ENCODE assay signal across 9 cellular contexts in the genomic region with DNA sequence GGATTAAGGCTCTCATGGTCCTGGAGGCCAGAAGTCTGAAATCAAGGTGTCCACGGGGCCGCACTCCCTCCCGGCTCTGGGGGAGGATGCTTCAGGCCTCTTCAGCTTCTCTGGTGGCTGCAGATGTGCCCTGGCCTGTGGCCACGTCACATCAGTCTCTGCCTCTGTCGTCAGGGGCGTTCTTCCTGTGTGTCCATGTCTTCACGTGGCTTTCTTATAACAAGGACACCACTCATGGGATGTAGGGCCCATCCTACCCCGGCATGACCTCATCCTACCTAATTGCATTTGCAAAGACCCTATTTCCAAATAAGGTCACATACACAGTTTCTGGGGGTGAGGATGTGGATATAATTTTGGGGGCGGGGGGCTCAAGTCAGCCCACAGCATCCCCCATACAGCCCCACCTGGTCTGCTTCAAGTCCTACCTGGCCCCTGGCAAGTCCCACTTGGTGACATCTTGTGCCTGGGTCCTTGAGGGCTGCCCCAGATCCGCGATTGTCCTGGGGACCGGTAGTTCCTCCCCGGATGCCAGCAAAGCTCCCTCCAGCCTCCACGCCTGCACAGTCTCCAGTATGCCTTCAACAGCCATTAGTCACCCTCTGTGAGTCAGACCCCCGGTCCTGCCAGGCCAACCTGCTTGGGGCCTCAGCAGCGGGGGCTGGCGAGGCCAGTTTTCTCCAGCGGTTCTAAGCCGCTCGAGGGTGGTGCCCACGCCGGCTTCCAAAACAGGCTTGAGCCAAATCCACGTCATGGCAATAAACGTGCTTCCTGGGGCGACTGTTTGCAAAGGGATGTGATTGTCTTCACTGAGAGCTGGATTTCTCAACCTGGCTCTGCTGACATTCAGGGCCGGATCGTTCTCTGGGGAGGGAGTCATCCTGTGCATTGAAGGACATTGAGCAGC.
DNase-seq lines count a peak whose midpoint lies in the region; ATAC-seq and TF ChIP-seq lines count a peak whose summit lies in the region.
"Had no signal": no experiment of that assay in that cellular context is flagged by ENCODE, and none has a peak within 500 bp of the region (broad histone marks: within the 10 kb centered on the region; RNA-seq: fewer than 3 reads in every experiment).

No MANE protein-coding gene starts in this region.

- DNase-seq in NB4 (ENCODE audit: low read depth) (peak; percentile 95), brain pericyte (ENCODE audit: low read depth, low spot score) (peak; percentile 80), kidney tubule cell (ENCODE audit: low spot score) (peak; percentile 93), SKM-1 (lab: John Stamatoyannopoulos, UW; ENCODE audit: unreplicated experiment) (no peak)
- DNase-seq in stimulated activated CD8-positive, alpha-beta memory T cell treated with anti-CD3 and anti-CD28 coated beads, Interleukin-4, amount 100 ng/mL, for 48 hours, result peak; percentile 27

- peak overlapping the region; percentile 41 for H3K27ac ChIP-seq in DOHH2 (ENCODE audit: low read depth, low read length)
- H3K27ac ChIP-seq: SK-N-MC had no signal

- peaks cover 80% of the 10 kb centered on the region for H3K4me1 ChIP-seq in DOHH2 (ENCODE audit: control insufficient read depth, low read length)

- peak overlapping the region; percentile 55 for H3K4me2 ChIP-seq in DOHH2 (ENCODE audit: low read length)

- H3K4me3 ChIP-seq in DOHH2 (ENCODE audit: low read length) (peak overlapping the region; percentile 29), NB4 (ENCODE audit: low read depth, low read length) (no peak overlapping the region)
- H3K4me3 ChIP-seq: SK-N-MC had no signal

- H3K27me3 ChIP-seq in DOHH2 (ENCODE audit: control insufficient read depth, low read length), result no peaks in the 10 kb centered on the region

- peaks cover 72% of the 10 kb centered on the region for H3K36me3 ChIP-seq in DOHH2 (ENCODE audit: control insufficient read depth, low read length)

- no peaks in the 10 kb centered on the region for H3K9me2 ChIP-seq in DOHH2 (replicated peaks; ENCODE audit: control insufficient read depth, low read length)

- TF ChIP-seq CTCF in DOHH2 (IDR thresholded peaks at IDR 0.05; ENCODE audit: low read depth, low read length, poor library complexity, severe bottlenecking), result peak; percentile 11
- TF ChIP-seq CTCF in NB4 (IDR thresholded peaks at IDR 0.05; ENCODE audit: low read depth, low read length), result no peak

- no peaks in the 10 kb centered on the region for H3K9me3 ChIP-seq in DOHH2 (ENCODE audit: control insufficient read depth, insufficient read depth, low read length)

- TF ChIP-seq POLR2A in NB4 (IDR thresholded peaks at IDR 0.05; ENCODE audit: extremely low read depth, insufficient read length), result no peak

- no peaks in the 10 kb centered on the region; the same call in 1 of the 2 replicates for H3F3A ChIP-seq in DOHH2 (ENCODE audit: control insufficient read depth, insufficient read depth)

- peaks cover 3% of the 10 kb centered on the region; the same call in 1 of the 2 replicates for H4K20me1 ChIP-seq in DOHH2 (ENCODE audit: control insufficient read depth, insufficient read depth, low read depth, low read length)

- ATAC-seq in HG03520 (IDR thresholded peaks at IDR 0.05; ENCODE audit: unreplicated experiment) (no peak), GM21723 (IDR thresholded peaks at IDR 0.05; ENCODE audit: unreplicated experiment) (no peak)

- H3K79me2 ChIP-seq in DOHH2 (ENCODE audit: control insufficient read depth, low read length), result peaks cover 93% of the 10 kb centered on the region
